Comparison of ENCODE assay signal across 38 cellular contexts in genomic region chr7:155556725-155557124, GRCh38. TPM values are rescaled to one million over a fixed set of nuclear protein-coding genes. Genes with fewer than 3 reads are reported as not detected.
"Had no signal": no experiment of that assay in that cellular context is flagged by ENCODE, and none has a peak within 500 bp of the region (broad histone marks: within the 10 kb centered on the region; RNA-seq: fewer than 3 reads in every experiment).

No MANE protein-coding gene starts in this region.

- DNase-seq: activated B cell treated with CpG ODN at 0.5 μM for 24 hours; activated CD4-positive, alpha-beta memory T cell treated with anti-CD3 and anti-CD28 coated beads for 36 hours; activated CD4-positive, alpha-beta T cell treated with anti-CD3 and anti-CD28 coated beads for 4 hours; activated CD4-positive, alpha-beta T cell treated with anti-CD3 and anti-CD28 coated beads, Interleukin-2, amount 10 ng/mL, durations not matched to agents 24 days and 14 days; activated CD4-positive, alpha-beta T cell treated with anti-CD3 and anti-CD28 coated beads, Interleukin-2, amount 50 U/mL, for 1 hour; activated CD4-positive, alpha-beta T cell treated with anti-CD3 and anti-CD28 coated beads, Interleukin-2, amount 50 U/mL, for 4 hours; activated CD4-positive, CD25-positive, alpha-beta regulatory T cell treated with anti-CD3 and anti-CD28 coated beads, Interleukin-2, amount 50 U/mL, for 72 hours; activated CD8-positive, alpha-beta memory T cell treated with anti-CD3 and anti-CD28 coated beads, Interleukin-2, amount 50 U/mL, for 4 hours; activated CD8-positive, alpha-beta T cell treated with anti-CD3 and anti-CD28 coated beads for 36 hours; activated effector memory CD4-positive, alpha-beta T cell treated with anti-CD3 and anti-CD28 coated beads, Interleukin-2, amount 50 U/mL, for 16 hours; activated gamma-delta T cell treated with Interleukin-2 at 50 U/mL for 16 hours; activated naive CD4-positive, alpha-beta T cell; activated naive CD4-positive, alpha-beta T cell treated with anti-CD3 and anti-CD28 coated beads for 36 hours; activated naive CD4-positive, alpha-beta T cell treated with anti-CD3 and anti-CD28 coated beads, Interleukin-2, amount 50 U/mL, for 16 hours; activated naive CD8-positive, alpha-beta T cell treated with anti-CD3 and anti-CD28 coated beads for 36 hours; activated T-cell treated with anti-CD3 and anti-CD28 coated beads for 4 hours; activated T-cell treated with anti-CD3 and anti-CD28 coated beads, Interleukin-2, amount 50 U/mL, for 1 hour; activated T-cell treated with anti-CD3 and anti-CD28 coated beads, Interleukin-2, amount 50 U/mL, for 4 hours; activated T-cell treated with anti-CD3 and anti-CD28 coated beads, Interleukin-2, amount 50 U/mL, for 72 hours; adrenal gland; amniotic stem cell; aorta; cerebellar nuclear complex; T-cell; T-helper 2 cell; T-helper 9 cell had no signal

- H3K36me3 Mint-ChIP-seq: activated CD4-positive, alpha-beta memory T cell treated with anti-CD3 and anti-CD28 coated beads for 36 hours; activated naive CD4-positive, alpha-beta T cell treated with anti-CD3 and anti-CD28 coated beads, Interleukin-2, amount 50 U/mL, for 72 hours; activated naive CD8-positive, alpha-beta T cell treated with anti-CD3 and anti-CD28 coated beads for 36 hours; T-cell had no signal

- H3K27ac ChIP-seq: adrenal gland, cardiac muscle cell, VCaP had no signal

- H3K27ac Mint-ChIP-seq: activated B cell treated with CpG ODN at 0.5 μM for 24 hours; activated CD4-positive, alpha-beta memory T cell treated with anti-CD3 and anti-CD28 coated beads for 36 hours; activated CD4-positive, alpha-beta T cell treated with anti-CD3 and anti-CD28 coated beads, Interleukin-2, amount 10 ng/mL, durations not matched to agents 24 days and 14 days; activated CD8-positive, alpha-beta T cell treated with anti-CD3 and anti-CD28 coated beads for 36 hours; activated naive CD4-positive, alpha-beta T cell treated with anti-CD3 and anti-CD28 coated beads for 36 hours; activated naive CD4-positive, alpha-beta T cell treated with anti-CD3 and anti-CD28 coated beads, Interleukin-2, amount 50 U/mL, for 72 hours; activated naive CD8-positive, alpha-beta T cell treated with anti-CD3 and anti-CD28 coated beads for 36 hours; activated T-cell treated with anti-CD3 and anti-CD28 coated beads, Interleukin-2, amount 50 U/mL, for 72 hours; activated T-helper 1 cell treated with anti-CD3 and anti-CD28 coated beads, Interleukin-12 subunit alpha, Interleukin-12 subunit beta, Interleukin-2, Interleukin-4 antibody, amounts not matched to agents 30 ng/mL and 10 ng/mL and 1 ng/mL, durations not matched to agents 14 hours and 24 hours and 36 hours; activated T-helper 17 cell treated with anti-CD3 and anti-CD28 coated beads, Interleukin-2, amount 50 U/mL, for 72 hours; brain; T-cell; T-helper 2 cell treated with Interferon-gamma antibody and Interleukin-4, amounts not matched to agents 5 μg/mL and 100 μg/mL, for 36 hours had no signal

- H3K4me1 Mint-ChIP-seq: activated B cell treated with CpG ODN at 0.5 μM for 24 hours; activated CD4-positive, alpha-beta T cell treated with anti-CD3 and anti-CD28 coated beads, Interleukin-2, amount 10 ng/mL, durations not matched to agents 24 days and 14 days; activated naive CD8-positive, alpha-beta T cell treated with anti-CD3 and anti-CD28 coated beads for 36 hours; activated T-helper 17 cell treated with anti-CD3 and anti-CD28 coated beads, Interleukin-2, amount 50 U/mL, for 72 hours; central memory CD8-positive, alpha-beta T cell; T-cell had no signal

- H3K27me3 ChIP-seq: cardiac muscle cell had no signal

- H3K4me3 Mint-ChIP-seq: activated B cell treated with CpG ODN at 0.5 μM for 24 hours; activated CD4-positive, alpha-beta memory T cell treated with anti-CD3 and anti-CD28 coated beads for 36 hours; activated CD4-positive, alpha-beta T cell treated with anti-CD3 and anti-CD28 coated beads, Interleukin-2, amount 10 ng/mL, durations not matched to agents 24 days and 14 days; activated CD8-positive, alpha-beta T cell treated with anti-CD3 and anti-CD28 coated beads for 36 hours; activated naive CD4-positive, alpha-beta T cell treated with anti-CD3 and anti-CD28 coated beads for 36 hours; activated naive CD8-positive, alpha-beta T cell treated with anti-CD3 and anti-CD28 coated beads for 36 hours; activated T-cell treated with anti-CD3 and anti-CD28 coated beads, Interleukin-2, amount 50 U/mL, for 4 hours; activated T-cell treated with anti-CD3 and anti-CD28 coated beads, Interleukin-2, amount 50 U/mL, for 72 hours; activated T-helper 1 cell treated with anti-CD3 and anti-CD28 coated beads, Interleukin-12 subunit alpha, Interleukin-12 subunit beta, Interleukin-2, Interleukin-4 antibody, amounts not matched to agents 30 ng/mL and 10 ng/mL and 1 ng/mL, durations not matched to agents 14 hours and 24 hours and 36 hours; activated T-helper 17 cell treated with anti-CD3 and anti-CD28 coated beads, Interleukin-2, amount 50 U/mL, for 72 hours; brain; central memory CD8-positive, alpha-beta T cell; T-cell; T-helper 2 cell treated with Interferon-gamma antibody and Interleukin-4, amounts not matched to agents 5 μg/mL and 100 μg/mL, for 36 hours had no signal

- H3K4me3 ChIP-seq: adrenal gland, cardiac muscle cell had no signal

- ATAC-seq: activated CD8-positive, alpha-beta T cell treated with anti-CD3 and anti-CD28 coated beads for 36 hours; activated naive CD4-positive, alpha-beta T cell treated with anti-CD3 and anti-CD28 coated beads, Interleukin-2, amount 50 U/mL, for 72 hours; activated T-cell treated with anti-CD3 and anti-CD28 coated beads, Interleukin-2, amount 50 U/mL, for 4 hours; activated T-cell treated with anti-CD3 and anti-CD28 coated beads, Interleukin-2, amount 50 U/mL, for 72 hours; activated T-helper 17 cell treated with anti-CD3 and anti-CD28 coated beads, Interleukin-2, amount 50 U/mL, for 72 hours; T-cell had no signal

- H3K36me3 ChIP-seq: adrenal gland, cardiac muscle cell had no signal

- H3K9me3 Mint-ChIP-seq: activated B cell treated with CpG ODN at 0.5 μM for 24 hours; activated CD4-positive, alpha-beta memory T cell treated with anti-CD3 and anti-CD28 coated beads for 36 hours; activated CD4-positive, alpha-beta T cell treated with anti-CD3 and anti-CD28 coated beads, Interleukin-2, amount 10 ng/mL, durations not matched to agents 24 days and 14 days; activated CD8-positive, alpha-beta T cell treated with anti-CD3 and anti-CD28 coated beads for 36 hours; activated naive CD4-positive, alpha-beta T cell treated with anti-CD3 and anti-CD28 coated beads for 36 hours; activated naive CD4-positive, alpha-beta T cell treated with anti-CD3 and anti-CD28 coated beads, Interleukin-2, amount 50 U/mL, for 72 hours; activated naive CD8-positive, alpha-beta T cell treated with anti-CD3 and anti-CD28 coated beads for 36 hours; activated T-cell treated with anti-CD3 and anti-CD28 coated beads, Interleukin-2, amount 50 U/mL, for 4 hours; activated T-cell treated with anti-CD3 and anti-CD28 coated beads, Interleukin-2, amount 50 U/mL, for 72 hours; activated T-helper 1 cell treated with anti-CD3 and anti-CD28 coated beads, Interleukin-12 subunit alpha, Interleukin-12 subunit beta, Interleukin-2, Interleukin-4 antibody, amounts not matched to agents 30 ng/mL and 10 ng/mL and 1 ng/mL, durations not matched to agents 14 hours and 24 hours and 36 hours; activated T-helper 17 cell treated with anti-CD3 and anti-CD28 coated beads, Interleukin-2, amount 50 U/mL, for 72 hours; central memory CD8-positive, alpha-beta T cell; T-cell; T-helper 2 cell treated with Interferon-gamma antibody and Interleukin-4, amounts not matched to agents 5 μg/mL and 100 μg/mL, for 36 hours had no signal

- H3K9me3 ChIP-seq: adrenal gland had no signal

- H3K4me1 ChIP-seq: adrenal gland had no signal

RNA-seq across cellular contexts. Expression of gene CNPY1, which starts 10.4 kb away (rescaled TPM):
- total RNA-seq: activated B cell treated with CpG ODN at 0.5 μM for 24 hours; activated CD4-positive, alpha-beta memory T cell treated with anti-CD3 and anti-CD28 coated beads for 36 hours; activated CD4-positive, alpha-beta T cell treated with anti-CD3 and anti-CD28 coated beads, Interleukin-2, amount 10 ng/mL, durations not matched to agents 24 days and 14 days; activated CD8-positive, alpha-beta memory T cell treated with anti-CD3 and anti-CD28 coated beads for 36 hours; activated CD8-positive, alpha-beta T cell treated with anti-CD3 and anti-CD28 coated beads for 36 hours; activated naive CD4-positive, alpha-beta T cell treated with anti-CD3 and anti-CD28 coated beads for 36 hours; activated naive CD4-positive, alpha-beta T cell treated with anti-CD3 and anti-CD28 coated beads, Interleukin-2, amount 50 U/mL, for 72 hours; activated naive CD8-positive, alpha-beta T cell treated with anti-CD3 and anti-CD28 coated beads for 36 hours; activated T-cell treated with anti-CD3 and anti-CD28 coated beads, Interleukin-2, amount 50 U/mL, for 4 hours; activated T-cell treated with anti-CD3 and anti-CD28 coated beads, Interleukin-2, amount 50 U/mL, for 72 hours; activated T-helper 1 cell treated with anti-CD3 and anti-CD28 coated beads, Interleukin-12 subunit alpha, Interleukin-12 subunit beta, Interleukin-2, Interleukin-4 antibody, amounts not matched to agents 30 ng/mL and 10 ng/mL and 1 ng/mL, durations not matched to agents 14 hours and 24 hours and 36 hours; activated T-helper 17 cell treated with anti-CD3 and anti-CD28 coated beads, Interleukin-2, amount 50 U/mL, for 72 hours; adrenal gland; aorta; astrocyte; bronchial epithelial cell; T-cell; T-helper 1 cell treated with Interleukin-12 subunit alpha and Interleukin-12 subunit beta and Interleukin-4 antibody, amounts not matched to agents 30 ng/mL and 1 ng/mL, for 36 hours had no signal
- polyA plus RNA-seq: adrenal gland, aorta, cardiac muscle cell had no signal
